Comparison of ENCODE assay signal across 1 cellular context in the genomic region with DNA sequence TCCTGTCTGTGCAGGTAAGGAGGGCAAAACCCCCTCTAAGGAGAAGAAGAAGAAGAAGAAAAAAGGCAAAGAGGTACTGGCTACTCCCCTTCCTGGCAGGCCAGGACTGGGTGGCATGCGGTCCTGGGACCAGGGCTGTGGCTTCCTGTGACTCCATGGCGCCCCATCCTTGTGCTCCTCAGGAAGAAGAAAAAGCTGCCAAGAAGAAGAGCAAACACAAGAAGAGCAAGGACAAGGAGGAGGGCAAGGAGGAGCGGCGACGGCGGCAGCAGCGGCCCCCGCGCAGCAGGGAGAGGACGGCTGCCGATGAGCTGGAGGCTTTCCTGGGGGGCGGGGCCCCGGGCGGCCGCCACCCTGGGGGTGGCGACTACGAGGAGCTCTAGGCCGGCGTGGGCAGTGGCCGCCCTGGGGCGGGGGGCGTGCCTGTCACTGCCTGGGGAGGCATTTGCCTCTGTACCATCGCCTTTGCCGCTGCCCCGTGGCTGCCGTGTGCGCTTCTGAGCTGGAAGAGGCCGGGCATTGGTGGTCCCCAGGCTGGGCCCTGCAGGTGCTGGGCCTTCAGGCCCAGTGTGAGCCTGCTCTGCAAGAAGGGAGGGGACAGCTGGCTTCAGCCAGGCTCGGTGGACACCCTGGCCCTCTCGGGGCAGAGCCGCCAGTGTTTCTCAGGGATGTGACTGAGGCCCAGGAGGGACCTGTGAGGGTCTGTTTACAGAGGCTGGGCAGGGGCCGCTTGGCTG.
TF ChIP-seq lines count a peak whose summit lies in the region.

No MANE protein-coding gene starts in this region.

TF ChIP-seq in K562, 482 proteins besides CTCF, POLR2A, EP300 and RAD21 (continued from another document and continues in another):
- TF ChIP-seq, protein P1, sequence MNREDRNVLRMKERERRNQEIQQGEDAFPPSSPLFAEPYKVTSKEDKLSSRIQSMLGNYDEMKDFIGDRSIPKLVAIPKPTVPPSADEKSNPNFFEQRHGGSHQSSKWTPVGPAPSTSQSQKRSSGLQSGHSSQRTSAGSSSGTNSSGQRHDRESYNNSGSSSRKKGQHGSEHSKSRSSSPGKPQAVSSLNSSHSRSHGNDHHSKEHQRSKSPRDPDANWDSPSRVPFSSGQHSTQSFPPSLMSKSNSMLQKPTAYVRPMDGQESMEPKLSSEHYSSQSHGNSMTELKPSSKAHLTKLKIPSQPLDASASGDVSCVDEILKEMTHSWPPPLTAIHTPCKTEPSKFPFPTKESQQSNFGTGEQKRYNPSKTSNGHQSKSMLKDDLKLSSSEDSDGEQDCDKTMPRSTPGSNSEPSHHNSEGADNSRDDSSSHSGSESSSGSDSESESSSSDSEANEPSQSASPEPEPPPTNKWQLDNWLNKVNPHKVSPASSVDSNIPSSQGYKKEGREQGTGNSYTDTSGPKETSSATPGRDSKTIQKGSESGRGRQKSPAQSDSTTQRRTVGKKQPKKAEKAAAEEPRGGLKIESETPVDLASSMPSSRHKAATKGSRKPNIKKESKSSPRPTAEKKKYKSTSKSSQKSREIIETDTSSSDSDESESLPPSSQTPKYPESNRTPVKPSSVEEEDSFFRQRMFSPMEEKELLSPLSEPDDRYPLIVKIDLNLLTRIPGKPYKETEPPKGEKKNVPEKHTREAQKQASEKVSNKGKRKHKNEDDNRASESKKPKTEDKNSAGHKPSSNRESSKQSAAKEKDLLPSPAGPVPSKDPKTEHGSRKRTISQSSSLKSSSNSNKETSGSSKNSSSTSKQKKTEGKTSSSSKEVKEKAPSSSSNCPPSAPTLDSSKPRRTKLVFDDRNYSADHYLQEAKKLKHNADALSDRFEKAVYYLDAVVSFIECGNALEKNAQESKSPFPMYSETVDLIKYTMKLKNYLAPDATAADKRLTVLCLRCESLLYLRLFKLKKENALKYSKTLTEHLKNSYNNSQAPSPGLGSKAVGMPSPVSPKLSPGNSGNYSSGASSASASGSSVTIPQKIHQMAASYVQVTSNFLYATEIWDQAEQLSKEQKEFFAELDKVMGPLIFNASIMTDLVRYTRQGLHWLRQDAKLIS (CRISPR knock-in tag; IDR thresholded peaks at IDR 0.05): no peak
- TF ChIP-seq PRMT5 (CRISPR knock-in tag; IDR thresholded peaks at IDR 0.05) (no peak), HNRNPL (IDR thresholded peaks at IDR 0.05; ENCODE audit: low read depth, low read length) (peak; percentile 24; the same call in 1 of the 2 replicates), FUS (optimal IDR thresholded peaks at IDR 0.05; ENCODE audit: low read depth, low read length) (peak; percentile 69), ZNF217 (CRISPR knock-in tag; IDR thresholded peaks at IDR 0.05) (peak; percentile 29; the same call in 1 of the 2 replicates), FIP1L1 (IDR thresholded peaks at IDR 0.05; ENCODE audit: low read depth, low read length, poor library complexity, severe bottlenecking) (peak; percentile 55), FOXP1 (CRISPR knock-in tag; IDR thresholded peaks at IDR 0.05) (no peak), OTX1 (CRISPR knock-in tag; IDR thresholded peaks at IDR 0.05) (no peak), DDX20 (tag; IDR thresholded peaks at IDR 0.05; ENCODE audit: low read depth) (no peak), ETS2 (tag; IDR thresholded peaks at IDR 0.05; ENCODE audit: borderline replicate concordance, poor library complexity, severe bottlenecking) (no peak), PYGO2 (tag; IDR thresholded peaks at IDR 0.05) (no peak), RBFOX2 (IDR thresholded peaks at IDR 0.05; ENCODE audit: low read depth, low read length) (peak; percentile 55), ESRRA (IDR thresholded peaks at IDR 0.05; ENCODE audit: borderline replicate concordance, low read depth) (no peak), FOXK2 (conservative IDR thresholded peaks at IDR 0.05 in 1 of 2, IDR thresholded peaks at IDR 0.05 in 1 of 2; ENCODE audit: low read depth in 2 of 2) (no peak), CC2D1A (IDR thresholded peaks at IDR 0.05) (no peak), PHB (CRISPR knock-in tag; IDR thresholded peaks at IDR 0.05) (no peak), ZNF263 (CRISPR knock-in tag; IDR thresholded peaks at IDR 0.05; ENCODE audit: borderline replicate concordance) (peak; percentile 73; the same call in 1 of the 2 replicates), ZNF121 (CRISPR knock-in tag; conservative IDR thresholded peaks at IDR 0.05) (no peak), RHOXF2B (CRISPR knock-in tag; conservative IDR thresholded peaks at IDR 0.05) (no peak; the same call in 1 of the 2 replicates), CCNT2 (IDR thresholded peaks at IDR 0.05; ENCODE audit: borderline replicate concordance, extremely low read depth, insufficient read length, low read depth, low read length) (peak; percentile 88), NCOA6 (IDR thresholded peaks at IDR 0.05) (no peak), GATAD2A (IDR thresholded peaks at IDR 0.05) (no peak; the same call in 1 of the 2 replicates), NCOA4 (IDR thresholded peaks at IDR 0.05; ENCODE audit: partially characterized antibody) (no peak), NFATC3 (IDR thresholded peaks at IDR 0.05) (0 out of 2 replicates have a peak, but pooled peaks have one; percentile 21), POLR3A (IDR thresholded peaks at IDR 0.05; ENCODE audit: borderline replicate concordance, extremely low read depth, insufficient read depth, insufficient read length) (no peak)
- TF ChIP-seq, protein P2, sequence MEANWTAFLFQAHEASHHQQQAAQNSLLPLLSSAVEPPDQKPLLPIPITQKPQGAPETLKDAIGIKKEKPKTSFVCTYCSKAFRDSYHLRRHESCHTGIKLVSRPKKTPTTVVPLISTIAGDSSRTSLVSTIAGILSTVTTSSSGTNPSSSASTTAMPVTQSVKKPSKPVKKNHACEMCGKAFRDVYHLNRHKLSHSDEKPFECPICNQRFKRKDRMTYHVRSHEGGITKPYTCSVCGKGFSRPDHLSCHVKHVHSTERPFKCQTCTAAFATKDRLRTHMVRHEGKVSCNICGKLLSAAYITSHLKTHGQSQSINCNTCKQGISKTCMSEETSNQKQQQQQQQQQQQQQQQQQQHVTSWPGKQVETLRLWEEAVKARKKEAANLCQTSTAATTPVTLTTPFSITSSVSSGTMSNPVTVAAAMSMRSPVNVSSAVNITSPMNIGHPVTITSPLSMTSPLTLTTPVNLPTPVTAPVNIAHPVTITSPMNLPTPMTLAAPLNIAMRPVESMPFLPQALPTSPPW (CRISPR knock-in tag; IDR thresholded peaks at IDR 0.05): peak; percentile 46
- TF ChIP-seq, protein P3, sequence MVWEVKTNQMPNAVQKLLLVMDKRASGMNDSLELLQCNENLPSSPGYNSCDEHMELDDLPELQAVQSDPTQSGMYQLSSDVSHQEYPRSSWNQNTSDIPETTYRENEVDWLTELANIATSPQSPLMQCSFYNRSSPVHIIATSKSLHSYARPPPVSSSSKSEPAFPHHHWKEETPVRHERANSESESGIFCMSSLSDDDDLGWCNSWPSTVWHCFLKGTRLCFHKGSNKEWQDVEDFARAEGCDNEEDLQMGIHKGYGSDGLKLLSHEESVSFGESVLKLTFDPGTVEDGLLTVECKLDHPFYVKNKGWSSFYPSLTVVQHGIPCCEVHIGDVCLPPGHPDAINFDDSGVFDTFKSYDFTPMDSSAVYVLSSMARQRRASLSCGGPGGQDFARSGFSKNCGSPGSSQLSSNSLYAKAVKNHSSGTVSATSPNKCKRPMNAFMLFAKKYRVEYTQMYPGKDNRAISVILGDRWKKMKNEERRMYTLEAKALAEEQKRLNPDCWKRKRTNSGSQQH (CRISPR knock-in tag; IDR thresholded peaks at IDR 0.05): no peak
- TF ChIP-seq, protein P4, sequence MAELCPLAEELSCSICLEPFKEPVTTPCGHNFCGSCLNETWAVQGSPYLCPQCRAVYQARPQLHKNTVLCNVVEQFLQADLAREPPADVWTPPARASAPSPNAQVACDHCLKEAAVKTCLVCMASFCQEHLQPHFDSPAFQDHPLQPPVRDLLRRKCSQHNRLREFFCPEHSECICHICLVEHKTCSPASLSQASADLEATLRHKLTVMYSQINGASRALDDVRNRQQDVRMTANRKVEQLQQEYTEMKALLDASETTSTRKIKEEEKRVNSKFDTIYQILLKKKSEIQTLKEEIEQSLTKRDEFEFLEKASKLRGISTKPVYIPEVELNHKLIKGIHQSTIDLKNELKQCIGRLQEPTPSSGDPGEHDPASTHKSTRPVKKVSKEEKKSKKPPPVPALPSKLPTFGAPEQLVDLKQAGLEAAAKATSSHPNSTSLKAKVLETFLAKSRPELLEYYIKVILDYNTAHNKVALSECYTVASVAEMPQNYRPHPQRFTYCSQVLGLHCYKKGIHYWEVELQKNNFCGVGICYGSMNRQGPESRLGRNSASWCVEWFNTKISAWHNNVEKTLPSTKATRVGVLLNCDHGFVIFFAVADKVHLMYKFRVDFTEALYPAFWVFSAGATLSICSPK (IDR thresholded peaks at IDR 0.05; ENCODE audit: borderline replicate concordance): no peak
- TF ChIP-seq, protein P5, sequence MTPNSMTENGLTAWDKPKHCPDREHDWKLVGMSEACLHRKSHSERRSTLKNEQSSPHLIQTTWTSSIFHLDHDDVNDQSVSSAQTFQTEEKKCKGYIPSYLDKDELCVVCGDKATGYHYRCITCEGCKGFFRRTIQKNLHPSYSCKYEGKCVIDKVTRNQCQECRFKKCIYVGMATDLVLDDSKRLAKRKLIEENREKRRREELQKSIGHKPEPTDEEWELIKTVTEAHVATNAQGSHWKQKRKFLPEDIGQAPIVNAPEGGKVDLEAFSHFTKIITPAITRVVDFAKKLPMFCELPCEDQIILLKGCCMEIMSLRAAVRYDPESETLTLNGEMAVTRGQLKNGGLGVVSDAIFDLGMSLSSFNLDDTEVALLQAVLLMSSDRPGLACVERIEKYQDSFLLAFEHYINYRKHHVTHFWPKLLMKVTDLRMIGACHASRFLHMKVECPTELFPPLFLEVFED (CRISPR knock-in tag; conservative IDR thresholded peaks at IDR 0.05): no peak
- TF ChIP-seq, protein P6, sequence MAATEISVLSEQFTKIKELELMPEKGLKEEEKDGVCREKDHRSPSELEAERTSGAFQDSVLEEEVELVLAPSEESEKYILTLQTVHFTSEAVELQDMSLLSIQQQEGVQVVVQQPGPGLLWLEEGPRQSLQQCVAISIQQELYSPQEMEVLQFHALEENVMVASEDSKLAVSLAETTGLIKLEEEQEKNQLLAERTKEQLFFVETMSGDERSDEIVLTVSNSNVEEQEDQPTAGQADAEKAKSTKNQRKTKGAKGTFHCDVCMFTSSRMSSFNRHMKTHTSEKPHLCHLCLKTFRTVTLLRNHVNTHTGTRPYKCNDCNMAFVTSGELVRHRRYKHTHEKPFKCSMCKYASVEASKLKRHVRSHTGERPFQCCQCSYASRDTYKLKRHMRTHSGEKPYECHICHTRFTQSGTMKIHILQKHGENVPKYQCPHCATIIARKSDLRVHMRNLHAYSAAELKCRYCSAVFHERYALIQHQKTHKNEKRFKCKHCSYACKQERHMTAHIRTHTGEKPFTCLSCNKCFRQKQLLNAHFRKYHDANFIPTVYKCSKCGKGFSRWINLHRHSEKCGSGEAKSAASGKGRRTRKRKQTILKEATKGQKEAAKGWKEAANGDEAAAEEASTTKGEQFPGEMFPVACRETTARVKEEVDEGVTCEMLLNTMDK (IDR thresholded peaks at IDR 0.05; ENCODE audit: borderline replicate concordance, insufficient read depth, low read depth, low read length, poor library complexity, severe bottlenecking): no peak
- TF ChIP-seq, protein P7, sequence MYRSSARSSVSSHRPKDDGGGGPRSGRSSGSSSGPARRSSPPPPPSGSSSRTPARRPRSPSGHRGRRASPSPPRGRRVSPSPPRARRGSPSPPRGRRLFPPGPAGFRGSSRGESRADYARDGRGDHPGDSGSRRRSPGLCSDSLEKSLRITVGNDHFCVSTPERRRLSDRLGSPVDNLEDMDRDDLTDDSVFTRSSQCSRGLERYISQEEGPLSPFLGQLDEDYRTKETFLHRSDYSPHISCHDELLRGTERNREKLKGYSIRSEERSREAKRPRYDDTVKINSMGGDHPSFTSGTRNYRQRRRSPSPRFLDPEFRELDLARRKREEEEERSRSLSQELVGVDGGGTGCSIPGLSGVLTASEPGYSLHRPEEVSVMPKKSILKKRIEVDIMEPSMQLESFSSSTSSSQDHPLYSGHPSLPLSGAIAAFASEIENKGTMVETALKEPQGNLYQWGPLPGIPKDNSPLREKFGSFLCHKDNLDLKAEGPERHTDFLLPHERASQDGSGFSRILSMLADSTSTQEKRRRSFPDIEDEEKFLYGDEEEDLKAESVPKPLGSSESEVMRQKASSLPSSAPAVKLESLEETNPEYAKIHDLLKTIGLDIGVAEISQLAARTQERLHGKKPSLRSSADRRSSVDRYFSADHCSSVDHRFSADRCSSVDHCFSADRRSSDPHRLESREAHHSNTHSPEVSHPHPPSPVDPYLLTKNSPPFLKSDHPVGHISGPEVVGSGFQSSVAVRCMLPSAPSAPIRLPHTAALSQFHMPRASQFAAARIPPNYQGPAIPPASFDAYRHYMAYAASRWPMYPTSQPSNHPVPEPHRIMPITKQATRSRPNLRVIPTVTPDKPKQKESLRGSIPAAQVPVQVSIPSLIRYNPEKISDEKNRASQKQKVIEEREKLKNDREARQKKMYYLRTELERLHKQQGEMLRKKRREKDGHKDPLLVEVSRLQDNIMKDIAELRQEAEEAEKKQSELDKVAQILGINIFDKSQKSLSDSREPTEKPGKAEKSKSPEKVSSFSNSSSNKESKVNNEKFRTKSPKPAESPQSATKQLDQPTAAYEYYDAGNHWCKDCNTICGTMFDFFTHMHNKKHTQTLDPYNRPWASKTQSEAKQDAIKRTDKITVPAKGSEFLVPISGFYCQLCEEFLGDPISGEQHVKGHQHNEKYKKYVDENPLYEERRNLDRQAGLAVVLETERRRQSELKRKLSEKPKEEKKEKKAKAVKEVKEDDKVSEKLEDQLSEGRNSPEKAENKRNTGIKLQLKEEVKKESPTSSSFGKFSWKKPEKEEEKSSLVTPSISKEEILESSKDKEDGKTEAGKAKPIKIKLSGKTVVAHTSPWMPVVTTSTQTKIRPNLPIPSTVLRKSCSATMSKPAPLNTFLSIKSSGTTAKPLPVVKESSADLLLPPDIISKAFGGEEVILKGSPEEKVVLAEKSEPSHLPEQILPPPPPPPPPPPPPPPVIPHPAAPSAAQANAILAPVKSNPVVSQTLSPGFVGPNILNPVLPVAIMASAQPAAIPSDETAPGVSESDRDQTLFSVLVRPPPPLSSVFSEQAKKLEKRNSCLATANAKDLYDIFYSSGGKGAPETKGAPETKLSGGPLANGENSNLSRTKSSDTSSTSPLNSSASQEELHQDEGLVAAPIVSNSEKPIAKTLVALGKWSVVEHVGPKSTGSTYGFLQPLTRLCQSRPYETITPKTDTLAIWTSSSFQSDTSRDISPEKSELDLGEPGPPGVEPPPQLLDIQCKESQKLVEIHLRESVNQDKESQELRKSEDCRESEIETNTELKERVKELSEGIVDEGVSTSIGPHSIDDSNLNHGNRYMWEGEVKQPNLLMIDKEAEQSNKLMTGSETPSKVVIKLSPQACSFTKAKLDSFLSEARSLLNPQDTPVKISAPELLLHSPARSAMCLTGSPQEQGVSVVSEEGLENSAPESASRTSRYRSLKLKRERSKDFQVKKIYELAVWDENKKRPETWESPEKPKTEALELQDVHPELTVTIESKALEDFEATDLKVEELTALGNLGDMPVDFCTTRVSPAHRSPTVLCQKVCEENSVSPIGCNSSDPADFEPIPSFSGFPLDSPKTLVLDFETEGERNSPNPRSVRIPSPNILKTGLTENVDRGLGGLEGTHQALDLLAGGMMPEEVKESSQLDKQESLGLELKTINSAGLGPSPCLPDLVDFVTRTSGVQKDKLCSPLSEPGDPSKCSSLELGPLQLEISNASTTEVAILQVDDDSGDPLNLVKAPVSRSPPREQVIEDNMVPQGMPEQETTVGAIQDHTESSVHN (IDR thresholded peaks at IDR 0.05; ENCODE audit: borderline replicate concordance in 1 of 2, low read depth in 1 of 2): no peak
- TF ChIP-seq, protein P8, sequence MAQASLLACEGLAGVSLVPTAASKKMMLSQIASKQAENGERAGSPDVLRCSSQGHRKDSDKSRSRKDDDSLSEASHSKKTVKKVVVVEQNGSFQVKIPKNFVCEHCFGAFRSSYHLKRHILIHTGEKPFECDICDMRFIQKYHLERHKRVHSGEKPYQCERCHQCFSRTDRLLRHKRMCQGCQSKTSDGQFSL (CRISPR knock-in tag; IDR thresholded peaks at IDR 0.05): no peak
- TF ChIP-seq, protein P8 (tag; IDR thresholded peaks at IDR 0.05): no peak
